8 cellular contexts compared by ENCODE assay signal in the genomic region with DNA sequence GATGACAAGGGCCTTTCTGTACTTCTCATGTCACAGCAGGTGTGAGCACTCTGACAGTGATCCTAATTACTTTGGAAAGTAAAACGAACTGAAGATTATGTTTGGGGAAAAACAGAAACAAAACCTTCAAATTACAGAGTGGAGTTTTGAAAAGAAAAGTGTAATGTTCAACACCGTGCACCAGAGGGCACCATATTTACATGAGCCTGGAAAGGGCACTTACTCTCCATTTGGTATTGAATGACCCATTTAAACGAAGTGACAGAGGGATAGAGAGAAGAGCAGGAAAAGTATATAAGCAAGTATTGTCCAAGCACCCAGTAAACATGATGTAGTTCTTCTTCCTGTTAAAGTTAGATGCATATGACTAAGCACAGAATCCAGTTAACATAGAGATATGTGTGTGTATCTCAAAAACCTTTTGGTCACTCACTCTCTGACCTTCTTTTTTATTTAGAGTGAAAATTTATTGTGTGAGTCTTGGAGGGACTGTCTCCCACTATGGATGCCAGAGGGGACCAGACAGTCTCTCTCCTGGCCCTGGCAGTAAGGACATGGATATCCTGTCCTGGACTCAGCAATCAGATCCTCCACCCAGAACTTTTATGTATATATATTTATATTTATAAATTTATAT. TPM values are rescaled to one million over a fixed set of nuclear protein-coding genes. Genes with fewer than 3 reads are reported as not detected.
DNase-seq lines count a peak whose midpoint lies in the region; ATAC-seq and TF ChIP-seq lines count a peak whose summit lies in the region.

No MANE protein-coding gene starts in this region.

- intact Hi-C loops in activated CD4-positive, alpha-beta T cell treated with anti-CD3 and anti-CD28 coated beads, Interleukin-2, amount 10 ng/mL, durations not matched to agents 24 days and 14 days (cut with micrococcal nuclease), result loop anchor here (1.0 to 2.0 kb wide), 2 partner anchors 149 to 338 kb away; no protein-coding TSS in a partner anchor

- peak; percentile 50 for ATAC-seq in HG02885 (IDR thresholded peaks at IDR 0.05; ENCODE audit: poor library complexity, unreplicated experiment)

- peak; percentile 96 for TF ChIP-seq CTCF in 22Rv1 (IDR thresholded peaks at IDR 0.05)

- peak; percentile 49 for DNase-seq in ELF-1 (ENCODE audit: low read depth, low spot score)
- peak; percentile 47 for DNase-seq in NCI-H2227 (lab: John Stamatoyannopoulos, UW; ENCODE audit: unreplicated experiment)
- peak; percentile 79 for DNase-seq in activated CD4-positive, alpha-beta T cell treated with anti-CD3 and anti-CD28 coated beads, Interleukin-2, amount 10 ng/mL, durations not matched to agents 24 days and 14 days
- peak; percentile 37 for DNase-seq in glomerular visceral epithelial cell (ENCODE audit: extremely low spot score)
- DNase-seq in skeletal muscle cell (ENCODE audit: low read depth), result peak; percentile 9
- no peak for DNase-seq in NCI-H226

- no peak overlapping the region for H3K4me3 Mint-ChIP-seq in activated CD4-positive, alpha-beta T cell treated with anti-CD3 and anti-CD28 coated beads, Interleukin-2, amount 10 ng/mL, durations not matched to agents 24 days and 14 days

- H3K9me3 Mint-ChIP-seq in activated CD4-positive, alpha-beta T cell treated with anti-CD3 and anti-CD28 coated beads, Interleukin-2, amount 10 ng/mL, durations not matched to agents 24 days and 14 days, result no peaks in the 10 kb centered on the region

- H3K36me3 Mint-ChIP-seq in activated CD4-positive, alpha-beta T cell treated with anti-CD3 and anti-CD28 coated beads, Interleukin-2, amount 10 ng/mL, durations not matched to agents 24 days and 14 days (ENCODE audit: low read depth), result no peaks in the 10 kb centered on the region

- H3K27ac Mint-ChIP-seq in activated CD4-positive, alpha-beta T cell treated with anti-CD3 and anti-CD28 coated beads, Interleukin-2, amount 10 ng/mL, durations not matched to agents 24 days and 14 days, result no peak overlapping the region

- H3K27me3 Mint-ChIP-seq in activated CD4-positive, alpha-beta T cell treated with anti-CD3 and anti-CD28 coated beads, Interleukin-2, amount 10 ng/mL, durations not matched to agents 24 days and 14 days, result peaks cover 6% of the 10 kb centered on the region

- H3K4me3 ChIP-seq in skeletal muscle cell (ENCODE audit: low read depth, low read length), result no peak overlapping the region

- no peak overlapping the region for H3K27ac ChIP-seq in 22Rv1

- peaks cover 5% of the 10 kb centered on the region for H3K4me1 Mint-ChIP-seq in activated CD4-positive, alpha-beta T cell treated with anti-CD3 and anti-CD28 coated beads, Interleukin-2, amount 10 ng/mL, durations not matched to agents 24 days and 14 days

RNA-seq across cellular contexts. Expression of gene RGSL1, which starts 3.8 kb away (rescaled TPM):
- total RNA-seq in activated CD4-positive, alpha-beta T cell treated with anti-CD3 and anti-CD28 coated beads, Interleukin-2, amount 10 ng/mL, durations not matched to agents 24 days and 14 days, result not detected in 2 replicates

RNA-seq across cellular contexts. Expression of gene TEDDM1, which starts 45.7 kb away (rescaled TPM):
- not detected in 2 replicates for total RNA-seq in activated CD4-positive, alpha-beta T cell treated with anti-CD3 and anti-CD28 coated beads, Interleukin-2, amount 10 ng/mL, durations not matched to agents 24 days and 14 days

RNA-seq across cellular contexts. Expression of gene GLUL, which starts 54.6 kb away (rescaled TPM):
- 78.1 and 80.2 TPM in 2 replicates for total RNA-seq in activated CD4-positive, alpha-beta T cell treated with anti-CD3 and anti-CD28 coated beads, Interleukin-2, amount 10 ng/mL, durations not matched to agents 24 days and 14 days
